8 cellular contexts compared by ENCODE assay signal in genomic region chr3:49929333-49930240, GRCh38. TPM values are rescaled to one million over a fixed set of nuclear protein-coding genes. Genes with fewer than 3 reads are reported as not detected.
DNase-seq lines count a peak whose midpoint lies in the region; ATAC-seq and TF ChIP-seq lines count a peak whose summit lies in the region.

Gene MON1A, minus strand, starts transcription at chr3:49929811. Its CDS starts 16,465 bp downstream, at chr3:49913346.

- H3K27me3 Mint-ChIP-seq in chondrocyte (ENCODE audit: low read depth): no peaks in the 10 kb centered on the region

- peak within 1 kb of the TSS; percentile 83 for H3K4me3 Mint-ChIP-seq in chondrocyte (ENCODE audit: unreplicated experiment)

- ATAC-seq in HG03175 (IDR thresholded peaks at IDR 0.05; ENCODE audit: unreplicated experiment): peak; percentile 84

- TF ChIP-seq POLR2A in GM18951 (IDR thresholded peaks at IDR 0.05; ENCODE audit: extremely low read depth, insufficient read depth, insufficient read length): peak; percentile 71

- no peaks in the 10 kb centered on the region for H3K9me3 Mint-ChIP-seq in chondrocyte (ENCODE audit: low read depth)

- DNase-seq in Ammon's horn (ENCODE audit: low spot score) (peak; percentile 89), NCI-H460 (ENCODE audit: extremely low read depth, low read depth) (peak; percentile 83), chondrocyte (ENCODE audit: low spot score) (peak; percentile 96), kidney glomerular epithelial cell (lab: John Stamatoyannopoulos, UW) (peak; percentile 89)
- peak; percentile 75 to 95 for DNase-seq in activated CD4-positive, alpha-beta T cell treated with anti-CD3 and anti-CD28 coated beads for 24 hours (ENCODE audit: low read depth in 2 of 2)
- peak; percentile 44 to 84 for DNase-seq in stimulated activated CD4-positive, alpha-beta T cell treated with anti-CD3 and anti-CD28 coated beads, Interleukin-1b, Interleukin-23, amount 100 ng/mL, for 1 hour (ENCODE audit: low read depth in 2 of 2)

- H3K36me3 Mint-ChIP-seq in chondrocyte (ENCODE audit: low read depth): no peaks in the 10 kb centered on the region

- peak within 1 kb of the TSS; percentile 66 for H3K27ac Mint-ChIP-seq in chondrocyte (ENCODE audit: unreplicated experiment)

- in situ Hi-C loops in GM18951 (cut with MboI; ENCODE audit: low sequenced_read_pairs, unreplicated experiment): no loop called here

- TF ChIP-seq CTCF in chondrocyte (IDR thresholded peaks at IDR 0.05): peak; percentile 76

- H3K4me1 Mint-ChIP-seq in chondrocyte (ENCODE audit: low read depth): peaks cover 22% of the 10 kb centered on the region

RNA-seq across cellular contexts. Expression of gene MON1A, which starts in this region (rescaled TPM):
- total RNA-seq in NCI-H460 (2014; rRNA removed; shearing (Covaris generic)): 8.9 and 10.8 TPM in 2 replicates
- polyA plus RNA-seq in NCI-H460 (2014; cell fraction: nucleus; rRNA removed): 11.7 and 15.6 TPM in 2 replicates
- total RNA-seq in chondrocyte: 9.6 to 13.6 TPM (median 11.0 TPM) in 3 replicates

Comparison
In these comparisons a context has a peak if more than half of its experiments do, and no peak if none do; other contexts are left out.
1. Peak in every context shown above with its lines: DNase-seq and ATAC-seq.